In the genomic region with DNA sequence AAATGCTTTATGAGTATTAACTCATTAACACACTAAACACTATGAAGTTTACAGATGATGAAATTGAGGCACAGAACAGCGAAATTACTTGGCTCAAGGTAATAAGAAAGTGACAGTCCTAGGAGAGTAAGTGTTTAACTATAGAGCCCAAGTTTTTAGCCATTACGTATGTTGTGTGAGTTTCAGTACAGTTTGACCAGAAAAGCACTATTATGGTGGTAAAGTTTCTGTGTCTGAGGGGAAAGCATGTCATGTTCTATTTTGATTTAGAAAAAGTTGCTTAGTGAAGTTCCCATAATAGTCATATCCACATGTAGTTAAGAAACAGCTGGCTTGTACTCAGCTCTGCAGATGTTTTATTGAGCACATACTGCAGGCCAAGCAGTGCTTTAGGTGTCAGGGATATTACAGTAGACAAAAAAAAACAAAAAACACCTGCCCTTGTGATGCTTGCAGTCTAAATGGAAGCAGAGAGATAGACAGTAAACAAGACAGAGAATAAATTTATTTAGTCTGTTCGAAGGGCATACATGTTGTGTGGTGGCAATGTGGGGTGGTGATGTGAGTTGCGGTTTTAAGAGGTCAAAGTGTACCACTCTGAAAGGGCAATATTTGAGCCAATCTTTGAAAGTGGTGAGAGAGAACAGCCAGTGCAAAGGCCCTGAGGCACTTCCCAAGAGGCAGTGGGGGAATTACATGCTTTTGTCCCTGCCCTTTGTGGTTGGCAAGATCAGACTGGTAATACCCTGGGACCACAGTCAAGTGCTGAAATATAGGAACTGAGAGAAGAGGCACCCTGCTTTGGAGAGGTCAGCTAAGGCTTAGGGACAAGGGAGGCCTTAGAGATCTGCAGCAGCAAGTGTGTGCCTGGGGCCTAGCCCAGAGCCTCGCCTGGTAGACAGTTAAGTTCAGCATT, we compare ENCODE assay signal across 9 cellular contexts. TPM values are rescaled to one million over a fixed set of nuclear protein-coding genes. Genes with fewer than 3 reads are reported as not detected.
DNase-seq lines count a peak whose midpoint lies in the region; ATAC-seq lines count a peak whose summit lies in the region.
"Had no signal": no experiment of that assay in that cellular context is flagged by ENCODE, and none has a peak within 500 bp of the region (broad histone marks: within the 10 kb centered on the region; RNA-seq: fewer than 3 reads in every experiment).

No MANE protein-coding gene starts in this region.

- H3K27me3 Mint-ChIP-seq in CD4-positive, alpha-beta memory T cell, result no peaks in the 10 kb centered on the region
- no peaks in the 10 kb centered on the region for H3K27me3 Mint-ChIP-seq in activated T-helper 17 cell treated with anti-CD3 and anti-CD28 coated beads, Interleukin-2, amount 50 U/mL, for 72 hours

- peak overlapping the region in 1 of 2 donors; percentile 48 for H3K4me3 ChIP-seq in CD4-positive, alpha-beta memory T cell (ENCODE audit: low read length in 2 of 2)

- CTCF ChIA-PET in CD4-positive, alpha-beta memory T cell (lab: Charles Lee; ENCODE audit: partially characterized antibody), result interaction anchor here (1.3 to 1.6 kb wide), 2 partner anchors 40 to 102 kb away, joined by 4 to 5 read pairs; no protein-coding TSS in a partner anchor

- H3K36me3 ChIP-seq in CD4-positive, alpha-beta memory T cell (ENCODE audit: insufficient read depth, low read length), result peaks cover 22% of the 10 kb centered on the region

- H3K4me3 Mint-ChIP-seq in CD4-positive, alpha-beta memory T cell, result peak overlapping the region; percentile 84 to 99 (median 98)
- H3K4me3 Mint-ChIP-seq in activated T-helper 17 cell treated with anti-CD3 and anti-CD28 coated beads, Interleukin-2, amount 50 U/mL, for 72 hours, result peak overlapping the region; percentile 82

- no peak for DNase-seq in CD4-positive, alpha-beta memory T cell
- no peak for DNase-seq in posterior vena cava (ENCODE audit: low spot score)
- DNase-seq in stimulated activated CD4-positive, alpha-beta T cell treated with anti-CD3 and anti-CD28 coated beads, Interleukin-4, amount 100 ng/mL, for 1 hour, result no peak
- no peak for DNase-seq in globus pallidus (ENCODE audit: low spot score)
- no peak for DNase-seq in DMS114 treated with DMSO at 0.1 percent for 48 hours (lab: John Stamatoyannopoulos, UW; ENCODE audit: unreplicated experiment)
- DNase-seq: left ventricle myocardium superior had no signal

- no peaks in the 10 kb centered on the region for H3K9me3 ChIP-seq in CD4-positive, alpha-beta memory T cell (ENCODE audit: control insufficient read depth in 1 of 2, low read length in 2 of 2)

- intact Hi-C loops in CD4-positive, alpha-beta memory T cell (cut with micrococcal nuclease), result no loop called here
- intact Hi-C loops in posterior vena cava (cut with DNase I), result no loop called here

- H3K27me3 ChIP-seq in CD4-positive, alpha-beta memory T cell (ENCODE audit: insufficient read depth, low read length), result no peaks in the 10 kb centered on the region

- peaks cover 64% of the 10 kb centered on the region for H3K4me1 ChIP-seq in CD4-positive, alpha-beta memory T cell (ENCODE audit: insufficient read depth, low read length)

- peak overlapping the region; percentile 90 to 100 (median 98) for H3K27ac Mint-ChIP-seq in CD4-positive, alpha-beta memory T cell
- peak overlapping the region; percentile 81 for H3K27ac Mint-ChIP-seq in activated T-helper 17 cell treated with anti-CD3 and anti-CD28 coated beads, Interleukin-2, amount 50 U/mL, for 72 hours

- peak; percentile 37 for ATAC-seq in GM19035 (IDR thresholded peaks at IDR 0.05; ENCODE audit: unreplicated experiment)
- peak; percentile 26 for ATAC-seq in HG03060 (IDR thresholded peaks at IDR 0.05; ENCODE audit: low read depth, unreplicated experiment)
- peak; percentile 36 for ATAC-seq in activated T-helper 17 cell treated with anti-CD3 and anti-CD28 coated beads, Interleukin-2, amount 50 U/mL, for 72 hours (replicated peaks)

- H3K9me3 Mint-ChIP-seq in CD4-positive, alpha-beta memory T cell, result peaks cover 0 to 2% (median 0%) of the 10 kb centered on the region in 8 donors
- H3K9me3 Mint-ChIP-seq in activated T-helper 17 cell treated with anti-CD3 and anti-CD28 coated beads, Interleukin-2, amount 50 U/mL, for 72 hours, result peaks cover 3% of the 10 kb centered on the region

- peaks cover 60 to 84% (median 68%) of the 10 kb centered on the region in 4 donors for H3K4me1 Mint-ChIP-seq in CD4-positive, alpha-beta memory T cell
- H3K4me1 Mint-ChIP-seq in activated T-helper 17 cell treated with anti-CD3 and anti-CD28 coated beads, Interleukin-2, amount 50 U/mL, for 72 hours, result peaks cover 60% of the 10 kb centered on the region

- POLR2A ChIA-PET in CD4-positive, alpha-beta memory T cell (lab: Charles Lee; ENCODE audit: partially characterized antibody), result interaction anchor here (20.6 kb wide), 1 partner anchor 22 kb away, joined by 546 read pairs; no protein-coding TSS in a partner anchor

- H3K36me3 Mint-ChIP-seq in CD4-positive, alpha-beta memory T cell, result peaks cover 35 to 62% of the 10 kb centered on the region in 2 donors
- peaks cover 94% of the 10 kb centered on the region for H3K36me3 Mint-ChIP-seq in activated T-helper 17 cell treated with anti-CD3 and anti-CD28 coated beads, Interleukin-2, amount 50 U/mL, for 72 hours (ENCODE audit: low read depth)

- peak overlapping the region; percentile 76 for H3K27ac ChIP-seq in CD4-positive, alpha-beta memory T cell (ENCODE audit: low read depth, low read length)

RNA-seq across cellular contexts. Expression of a gene that starts 6.2 kb away (rescaled TPM):
- 10 to 100 TPM; 62.5 to 65.6 TPM for total RNA-seq in CD4-positive, alpha-beta memory T cell
- polyA plus RNA-seq in CD4-positive, alpha-beta memory T cell, result 10 to 100 TPM; 20.8 to 43.8 TPM
- 10 to 100 TPM; 19.1 to 30.9 TPM for total RNA-seq in activated T-helper 17 cell treated with anti-CD3 and anti-CD28 coated beads, Interleukin-2, amount 50 U/mL, for 72 hours
- total RNA-seq in posterior vena cava, result 10 to 100 TPM; 11.4 to 12.0 TPM
